1 cellular context compared by ENCODE assay signal in genomic region chr6:169291639-169292339, GRCh38.
TF ChIP-seq lines count a peak whose summit lies in the region.

No MANE protein-coding gene starts in this region.

TF ChIP-seq in SK-N-SH, 30 proteins besides CTCF, POLR2A, EP300 and RAD21:
- TF ChIP-seq REST (IDR thresholded peaks at IDR 0.05; ENCODE audit: low read depth, low read length) = peak; percentile 24; the same call in 1 of the 2 replicates
- TF ChIP-seq TAF1 (IDR thresholded peaks at IDR 0.05; ENCODE audit: borderline replicate concordance, low read depth, low read length) = no peak
